8 cellular contexts compared by ENCODE assay signal in genomic region chr3:11720220-11721113, GRCh38.
DNase-seq lines count a peak whose midpoint lies in the region; ATAC-seq lines count a peak whose summit lies in the region.

No MANE protein-coding gene starts in this region.

- no peaks in the 10 kb centered on the region for H3K9me3 ChIP-seq in NT2/D1 (ENCODE audit: insufficient read depth, low read length)
- H3K9me3 ChIP-seq in mucosa of rectum (ENCODE audit: control insufficient read depth in 2 of 2, low read length in 2 of 2), result no peaks in the 10 kb centered on the region

- H3K27ac ChIP-seq in mucosa of rectum (ENCODE audit: low read depth in 2 of 2, low read length in 2 of 2), result peak overlapping the region; percentile 91 to 92

- H3K27ac Mint-ChIP-seq in stimulated activated naive B cell treated with anti-CD40 and anti-IgM and Interleukin-4, amounts not matched to agents 10 μg/mL and 1 μg/mL and 100 μg/mL, for 72 hours, result peak overlapping the region; percentile 88

- H3K4me3 ChIP-seq in NT2/D1 (ENCODE audit: insufficient read length, low read depth) (peak overlapping the region; percentile 74), mucosa of rectum (ENCODE audit: low read length in 2 of 2) (peak overlapping the region; percentile 89 to 96)

- H3K36me3 ChIP-seq in NT2/D1 (ENCODE audit: insufficient read depth, insufficient read length, low read length) (no peaks in the 10 kb centered on the region), mucosa of rectum (ENCODE audit: control insufficient read depth in 2 of 2, insufficient read depth in 2 of 2, low read length in 2 of 2) (no peaks in the 10 kb centered on the region)

- H3K4me1 Mint-ChIP-seq in stimulated activated naive B cell treated with anti-CD40 and anti-IgM and Interleukin-4, amounts not matched to agents 10 μg/mL and 1 μg/mL and 100 μg/mL, for 72 hours, result peaks cover 9 to 30% of the 10 kb centered on the region in 2 donors

- ATAC-seq in HG03354 (IDR thresholded peaks at IDR 0.05; ENCODE audit: poor library complexity, severe bottlenecking, unreplicated experiment) (peak; percentile 29), esophagus mucosa (peak; percentile 72)
- ATAC-seq in stimulated activated naive B cell treated with anti-CD40 and anti-IgM and Interleukin-4, amounts not matched to agents 10 μg/mL and 1 μg/mL and 100 μg/mL, for 72 hours (replicated peaks), result peak; percentile 48 to 52

- H3K27me3 Mint-ChIP-seq in stimulated activated naive B cell treated with anti-CD40 and anti-IgM and Interleukin-4, amounts not matched to agents 10 μg/mL and 1 μg/mL and 100 μg/mL, for 72 hours, result peaks cover 3 to 27% of the 10 kb centered on the region in 2 donors

- peak overlapping the region; percentile 91 for H3K4me3 Mint-ChIP-seq in stimulated activated naive B cell treated with anti-CD40 and anti-IgM and Interleukin-4, amounts not matched to agents 10 μg/mL and 1 μg/mL and 100 μg/mL, for 72 hours

- peak; percentile 11 to 34 for DNase-seq in SHP77 (lab: John Stamatoyannopoulos, UW)
- DNase-seq in SHP77 treated with DMSO at 0.1 percent for 48 hours (lab: John Stamatoyannopoulos, UW), result no peak
- no peak for DNase-seq in NT2/D1 (ENCODE audit: low read depth, low spot score)
- peak; percentile 68 to 71 for DNase-seq in activated T-cell treated with anti-CD3 and anti-CD28 coated beads, Interleukin-2, amount 50 U/mL, for 48 hours
- peak; percentile 34 for DNase-seq in stimulated activated naive B cell treated with anti-CD40 and anti-IgM and Interleukin-4, amounts not matched to agents 10 μg/mL and 1 μg/mL and 100 μg/mL, for 72 hours

- no peaks in the 10 kb centered on the region for H3K36me3 Mint-ChIP-seq in stimulated activated naive B cell treated with anti-CD40 and anti-IgM and Interleukin-4, amounts not matched to agents 10 μg/mL and 1 μg/mL and 100 μg/mL, for 72 hours

- peaks cover 0 to 2% of the 10 kb centered on the region in 2 donors for H3K9me3 Mint-ChIP-seq in stimulated activated naive B cell treated with anti-CD40 and anti-IgM and Interleukin-4, amounts not matched to agents 10 μg/mL and 1 μg/mL and 100 μg/mL, for 72 hours

- no peaks in the 10 kb centered on the region for H3K4me1 ChIP-seq in NT2/D1 (ENCODE audit: insufficient read depth, insufficient read length)
- H3K4me1 ChIP-seq in mucosa of rectum (ENCODE audit: control insufficient read depth in 2 of 2, insufficient read depth in 2 of 2, low read length in 2 of 2), result peaks cover 11 to 14% of the 10 kb centered on the region in 2 donors

- H3K27me3 ChIP-seq in NT2/D1 (ENCODE audit: insufficient read depth, insufficient read length) (peaks cover 48% of the 10 kb centered on the region), mucosa of rectum (ENCODE audit: control insufficient read depth in 2 of 2, insufficient read depth in 2 of 2, low read length in 2 of 2) (no peaks in the 10 kb centered on the region)

- peak overlapping the region; percentile 80 for H3K9ac ChIP-seq in NT2/D1 (ENCODE audit: insufficient read length, low read depth)
- H3K9ac ChIP-seq in mucosa of rectum (ENCODE audit: low read depth in 1 of 2, low read length in 2 of 2), result peak overlapping the region; percentile 71 to 82

Comparison
In these comparisons a context has a peak if more than half of its experiments do, and no peak if none do; other contexts are left out.
1. DNase-seq: peak in SHP77 (2 of 2), activated T-cell treated with anti-CD3 and anti-CD28 coated beads, Interleukin-2, amount 50 U/mL, for 48 hours (2 of 2) and stimulated activated naive B cell treated with anti-CD40 and anti-IgM and Interleukin-4, amounts not matched to agents 10 μg/mL and 1 μg/mL and 100 μg/mL, for 72 hours (single experiment); none in SHP77 treated with DMSO at 0.1 percent for 48 hours (single experiment) and NT2/D1 (single experiment).
2. Peak in every context shown above with its lines, with median percentiles within 50 percentile points of each other: ATAC-seq.